Comparison of ENCODE assay signal across 2 cellular contexts in the genomic region with DNA sequence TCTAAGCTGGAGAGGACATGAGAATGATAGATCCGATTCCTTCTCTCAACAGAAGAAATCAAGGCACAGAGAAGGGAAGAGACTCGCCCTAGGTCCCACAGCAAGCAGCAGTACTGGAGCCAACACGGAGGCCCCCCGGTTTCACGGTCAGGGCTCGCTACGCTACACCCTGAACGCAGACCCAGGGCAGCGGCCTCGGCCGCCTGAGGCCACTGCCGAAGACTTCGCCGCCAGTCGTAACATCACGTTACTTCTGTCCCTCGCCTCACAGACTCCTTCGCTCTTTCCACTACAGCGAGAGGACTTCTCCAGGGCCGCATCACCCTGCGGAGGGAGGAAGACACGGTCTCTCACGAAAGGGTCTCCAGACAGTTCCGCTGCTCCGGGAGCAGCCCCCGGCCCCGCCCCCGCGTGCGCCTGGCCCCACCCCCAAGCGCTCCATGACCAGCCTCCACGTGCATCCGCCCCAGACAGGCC.
TF ChIP-seq lines count a peak whose summit lies in the region.

No MANE protein-coding gene starts in this region.

TF ChIP-seq in IMR-90, 13 proteins besides CTCF, POLR2A, EP300 and RAD21 (continued from another document):
- no peak for TF ChIP-seq NFE2L2 (IDR thresholded peaks at IDR 0.05; ENCODE audit: low read depth, low read length)
- TF ChIP-seq, protein P1, sequence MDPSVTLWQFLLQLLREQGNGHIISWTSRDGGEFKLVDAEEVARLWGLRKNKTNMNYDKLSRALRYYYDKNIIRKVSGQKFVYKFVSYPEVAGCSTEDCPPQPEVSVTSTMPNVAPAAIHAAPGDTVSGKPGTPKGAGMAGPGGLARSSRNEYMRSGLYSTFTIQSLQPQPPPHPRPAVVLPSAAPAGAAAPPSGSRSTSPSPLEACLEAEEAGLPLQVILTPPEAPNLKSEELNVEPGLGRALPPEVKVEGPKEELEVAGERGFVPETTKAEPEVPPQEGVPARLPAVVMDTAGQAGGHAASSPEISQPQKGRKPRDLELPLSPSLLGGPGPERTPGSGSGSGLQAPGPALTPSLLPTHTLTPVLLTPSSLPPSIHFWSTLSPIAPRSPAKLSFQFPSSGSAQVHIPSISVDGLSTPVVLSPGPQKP (IDR thresholded peaks at IDR 0.05; ENCODE audit: borderline replicate concordance, low read depth, low read length) = no peak
- TF ChIP-seq, protein P2, sequence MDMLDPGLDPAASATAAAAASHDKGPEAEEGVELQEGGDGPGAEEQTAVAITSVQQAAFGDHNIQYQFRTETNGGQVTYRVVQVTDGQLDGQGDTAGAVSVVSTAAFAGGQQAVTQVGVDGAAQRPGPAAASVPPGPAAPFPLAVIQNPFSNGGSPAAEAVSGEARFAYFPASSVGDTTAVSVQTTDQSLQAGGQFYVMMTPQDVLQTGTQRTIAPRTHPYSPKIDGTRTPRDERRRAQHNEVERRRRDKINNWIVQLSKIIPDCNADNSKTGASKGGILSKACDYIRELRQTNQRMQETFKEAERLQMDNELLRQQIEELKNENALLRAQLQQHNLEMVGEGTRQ (IDR thresholded peaks at IDR 0.05; ENCODE audit: low read depth, low read length) = 0 out of 2 replicates have a peak, but pooled peaks have one; percentile 40
- TF ChIP-seq RCOR1 (IDR thresholded peaks at IDR 0.05; ENCODE audit: insufficient replicate concordance, low read length) = no peak
TF ChIP-seq in IMR-90: peak in this region for 1.

TF ChIP-seq in neural cell, 6 proteins besides CTCF, POLR2A, EP300 and RAD21:
- no peak for TF ChIP-seq EZH2 (IDR thresholded peaks at IDR 0.05; ENCODE audit: borderline replicate concordance, insufficient read depth, low read length, poor library complexity, severe bottlenecking)
TF ChIP-seq in neural cell: peak in this region for 0.
